Comparison of ENCODE assay signal across 32 cellular contexts in genomic region chr17:33640629-33641028, GRCh38.
"Had no signal": no experiment of that assay in that cellular context is flagged by ENCODE, and none has a peak within 500 bp of the region (broad histone marks: within the 10 kb centered on the region; RNA-seq: fewer than 3 reads in every experiment).

No MANE protein-coding gene starts in this region.

- H3K27ac ChIP-seq: brain microvascular endothelial cell, esophagus muscularis mucosa, foreskin keratinocyte, left lung, lower lobe of right lung, parathyroid adenoma, stomach, thyroid gland, upper lobe of left lung, vagina, WERI-Rb-1 had no signal

- H3K36me3 ChIP-seq: brain microvascular endothelial cell, esophagus muscularis mucosa, left lung, lower lobe of right lung, stomach, thyroid gland, upper lobe of left lung, vagina, WERI-Rb-1 had no signal

- H2AFZ ChIP-seq: parathyroid adenoma had no signal

- DNase-seq: activated CD4-positive, alpha-beta memory T cell treated with anti-CD3 and anti-CD28 coated beads for 36 hours; activated CD4-positive, alpha-beta T cell treated with anti-CD3 and anti-CD28 coated beads, Interleukin-2, amount 10 ng/mL, durations not matched to agents 24 days and 14 days; activated CD4-positive, CD25-positive, alpha-beta regulatory T cell treated with anti-CD3 and anti-CD28 coated beads, Interleukin-2, amount 50 U/mL, for 72 hours; activated CD8-positive, alpha-beta memory T cell treated with anti-CD3 and anti-CD28 coated beads, Interleukin-2, amount 50 U/mL, for 48 hours; activated gamma-delta T cell treated with Interleukin-2 at 50 U/mL for 16 hours; activated naive CD4-positive, alpha-beta T cell treated with anti-CD3 and anti-CD28 coated beads, Interleukin-2, amount 50 U/mL, for 16 hours; activated T-cell treated with anti-CD3 and anti-CD28 coated beads, Interleukin-2, amount 50 U/mL, for 24 hours; amniotic stem cell; brain microvascular endothelial cell; central memory CD4-positive, alpha-beta T cell; foreskin keratinocyte; immature natural killer cell; left lung; lower lobe of right lung; mesenchymal stem cell; mucosa of descending colon; occipital lobe; right cardiac atrium; stimulated activated CD4-positive, alpha-beta T cell treated with anti-CD3 and anti-CD28 coated beads, Interleukin-15, amount 100 ng/mL, for 24 hours; stimulated activated CD4-positive, alpha-beta T cell treated with anti-CD3 and anti-CD28 coated beads, Interleukin-2, amount 100 ng/mL, for 24 hours; stimulated activated naive B cell treated with anti-CD40 and anti-IgM and Interleukin-4, amounts not matched to agents 10 μg/mL and 1 μg/mL and 100 μg/mL, for 72 hours; stomach; T-helper 17 cell; T1000; thyroid gland; upper lobe of left lung; WERI-Rb-1 had no signal

- H3K36me3 Mint-ChIP-seq: activated CD4-positive, alpha-beta memory T cell treated with anti-CD3 and anti-CD28 coated beads for 36 hours; immature natural killer cell; stimulated activated naive B cell treated with anti-CD40 and anti-IgM and Interleukin-4, amounts not matched to agents 10 μg/mL and 1 μg/mL and 100 μg/mL, for 72 hours had no signal

- ATAC-seq: activated T-helper 17 cell treated with anti-CD3 and anti-CD28 coated beads, Interleukin-2, amount 50 U/mL, for 72 hours; foreskin keratinocyte; left lung; lower lobe of right lung; mucosa of descending colon; right cardiac atrium; stimulated activated naive B cell treated with anti-CD40 and anti-IgM and Interleukin-4, amounts not matched to agents 10 μg/mL and 1 μg/mL and 100 μg/mL, for 72 hours; T-helper 17 cell had no signal

- H3K4me3 ChIP-seq: esophagus muscularis mucosa, left lung, lower lobe of right lung, mucosa of descending colon, stomach, thyroid gland, upper lobe of left lung, vagina had no signal

- H3K27ac Mint-ChIP-seq: activated CD4-positive, alpha-beta memory T cell treated with anti-CD3 and anti-CD28 coated beads for 36 hours; activated CD4-positive, alpha-beta T cell treated with anti-CD3 and anti-CD28 coated beads, Interleukin-2, amount 10 ng/mL, durations not matched to agents 24 days and 14 days; activated T-cell treated with anti-CD3 and anti-CD28 coated beads, Interleukin-2, amount 50 U/mL, for 24 hours; activated T-helper 17 cell treated with anti-CD3 and anti-CD28 coated beads, Interleukin-2, amount 50 U/mL, for 72 hours; immature natural killer cell; nephron; stimulated activated naive B cell treated with anti-CD40 and anti-IgM and Interleukin-4, amounts not matched to agents 10 μg/mL and 1 μg/mL and 100 μg/mL, for 72 hours; T-helper 17 cell had no signal

- H3K4me3 Mint-ChIP-seq: activated CD4-positive, alpha-beta memory T cell treated with anti-CD3 and anti-CD28 coated beads for 36 hours; activated CD4-positive, alpha-beta T cell treated with anti-CD3 and anti-CD28 coated beads, Interleukin-2, amount 10 ng/mL, durations not matched to agents 24 days and 14 days; activated T-cell treated with anti-CD3 and anti-CD28 coated beads, Interleukin-2, amount 50 U/mL, for 24 hours; activated T-helper 17 cell treated with anti-CD3 and anti-CD28 coated beads, Interleukin-2, amount 50 U/mL, for 72 hours; immature natural killer cell; nephron; stimulated activated naive B cell treated with anti-CD40 and anti-IgM and Interleukin-4, amounts not matched to agents 10 μg/mL and 1 μg/mL and 100 μg/mL, for 72 hours; T-helper 17 cell had no signal

- H3K4me1 Mint-ChIP-seq: stimulated activated naive B cell treated with anti-CD40 and anti-IgM and Interleukin-4, amounts not matched to agents 10 μg/mL and 1 μg/mL and 100 μg/mL, for 72 hours had no signal

- H3K79me2 ChIP-seq: parathyroid adenoma had no signal

- H3K4me1 ChIP-seq: foreskin keratinocyte, left lung, lower lobe of right lung, parathyroid adenoma, stomach, thyroid gland, upper lobe of left lung, vagina had no signal

- H3K9ac ChIP-seq: parathyroid adenoma had no signal

- H3K27me3 ChIP-seq: brain microvascular endothelial cell, esophagus muscularis mucosa, foreskin keratinocyte, thyroid gland, upper lobe of left lung, vagina had no signal

- H3K9me3 ChIP-seq: lower lobe of right lung, thyroid gland, upper lobe of left lung, vagina had no signal
